In genomic region chr6:75334266-75335040, GRCh38 we compare ENCODE assay signal across 9 cellular contexts. TPM values are rescaled to one million over a fixed set of nuclear protein-coding genes. Genes with fewer than 3 reads are reported as not detected.
DNase-seq lines count a peak whose midpoint lies in the region; ATAC-seq and TF ChIP-seq lines count a peak whose summit lies in the region.
"Had no signal": no experiment of that assay in that cellular context is flagged by ENCODE, and none has a peak within 500 bp of the region (broad histone marks: within the 10 kb centered on the region; RNA-seq: fewer than 3 reads in every experiment).

No MANE protein-coding gene starts in this region.

- H3K27ac ChIP-seq in SK-N-SH (ENCODE audit: low read depth in 2 of 2, low read length in 1 of 2) (no peak overlapping the region), uterus (peak overlapping the region; percentile 64 to 66)

- POLR2A ChIA-PET in SK-N-SH (lab: Yijun Ruan, JAX): no interaction called here

- H3K27me3 ChIP-seq in SK-N-SH (ENCODE audit: insufficient read depth) (no peaks in the 10 kb centered on the region), uterus (no peaks in the 10 kb centered on the region)

- peaks cover 2 to 8% of the 10 kb centered on the region in 2 experiments for H3K4me1 ChIP-seq in SK-N-SH (ENCODE audit: control insufficient read depth in 1 of 2, insufficient read depth in 2 of 2, low read depth in 1 of 2, low read length in 1 of 2)
- no peaks in the 10 kb centered on the region for H3K4me1 ChIP-seq in uterus

- no peaks in the 10 kb centered on the region for H3K9me2 ChIP-seq in SK-N-SH

- WGBS in SK-N-SH (ENCODE audit: low lambda C conversion rate): 82% methylated on average over 4 of the region's 4 CpGs

- CTCF ChIA-PET in SK-N-SH (lab: Yijun Ruan, JAX): interaction anchor here (0.6 to 1.4 kb wide), 4 partner anchors 16 to 193 kb away, joined by 3 read pairs; no protein-coding TSS in a partner anchor

- H3K36me3 ChIP-seq in SK-N-SH (replicated peaks in 1 of 2; ENCODE audit: control insufficient read depth in 1 of 2, insufficient read depth in 2 of 2, low read length in 1 of 2): no peaks in the 10 kb centered on the region
- no peaks in the 10 kb centered on the region for H3K36me3 ChIP-seq in uterus

- no peak overlapping the region for H3K4me3 ChIP-seq in SK-N-SH (ENCODE audit: low read depth in 2 of 2, low read length in 1 of 2)
- no peak overlapping the region for H3K4me3 ChIP-seq in uterus

- no peaks in the 10 kb centered on the region for H4K20me1 ChIP-seq in SK-N-SH (ENCODE audit: insufficient read depth)

- DNase-seq in SK-N-SH: no peak
- peak; percentile 67 for DNase-seq in ecto neural progenitor cell (ENCODE audit: low spot score)
- DNase-seq in kidney glomerular epithelial cell (lab: John Stamatoyannopoulos, UW): peak; percentile 41
- DNase-seq in uterus: peak in 1 of 2 donors; percentile 42
- DNase-seq in activated effector memory CD4-positive, alpha-beta T cell treated with anti-CD3 and anti-CD28 coated beads, Interleukin-2, amount 50 U/mL, for 16 hours: no peak
- DNase-seq in NCI-H226: no peak
- DNase-seq: activated T-cell treated with anti-CD3 and anti-CD28 coated beads, Interleukin-2, amount 50 U/mL, for 4 hours had no signal

- no peak for TF ChIP-seq POLR2A in uterus (IDR thresholded peaks at IDR 0.05)

- H2AFZ ChIP-seq in SK-N-SH (ENCODE audit: low read depth): no peak overlapping the region; the same call in 1 of the 2 replicates

- no peaks in the 10 kb centered on the region for H3K79me2 ChIP-seq in SK-N-SH (ENCODE audit: insufficient read depth)

- ATAC-seq in SK-N-SH treated with all-trans-retinoic acid at 6 μM for 48 hours (peak; percentile 79), GM19351 (IDR thresholded peaks at IDR 0.05; ENCODE audit: unreplicated experiment) (no peak)
- ATAC-seq: activated T-cell treated with anti-CD3 and anti-CD28 coated beads, Interleukin-2, amount 50 U/mL, for 4 hours had no signal

- TF ChIP-seq CTCF in SK-N-SH (IDR thresholded peaks at IDR 0.05) (no peak), uterus (IDR thresholded peaks at IDR 0.05) (no peak)

- TF ChIP-seq EP300 in SK-N-SH (IDR thresholded peaks at IDR 0.05; ENCODE audit: borderline replicate concordance in 1 of 2, low read depth in 1 of 2, low read length in 1 of 2): no peak

- H3K4me2 ChIP-seq in SK-N-SH: no peak overlapping the region

- intact Hi-C loops in uterus (cut with DNase I; ENCODE audit: low total_unique reads): no loop called here

- H3F3A ChIP-seq in SK-N-SH (replicated peaks; ENCODE audit: insufficient read depth): no peaks in the 10 kb centered on the region

- H3K9ac ChIP-seq in SK-N-SH: no peak overlapping the region

- TF ChIP-seq RAD21 in SK-N-SH (IDR thresholded peaks at IDR 0.05; ENCODE audit: low read length): no peak

- no peaks in the 10 kb centered on the region for H3K9me3 ChIP-seq in SK-N-SH
- no peaks in the 10 kb centered on the region for H3K9me3 ChIP-seq in uterus

TF ChIP-seq in SK-N-SH treated with all-trans-retinoic acid at 6 μM for 48 hours, 23 proteins besides CTCF, POLR2A, EP300 and RAD21:
- TF ChIP-seq CREB5 (CRISPR knock-in tag; IDR thresholded peaks at IDR 0.05; ENCODE audit: low read depth) (peak; percentile 66; the same call in 1 of the 2 replicates), ZNF8 (CRISPR knock-in tag; IDR thresholded peaks at IDR 0.05) (no peak), PATZ1 (CRISPR knock-in tag; IDR thresholded peaks at IDR 0.05; ENCODE audit: borderline replicate concordance) (0 out of 2 replicates have a peak, but pooled peaks have one; percentile 32)
TF ChIP-seq in SK-N-SH treated with all-trans-retinoic acid at 6 μM for 48 hours: peak in this region for 2.

TF ChIP-seq in SK-N-SH, 30 proteins besides CTCF, POLR2A, EP300 and RAD21:
- TF ChIP-seq NFIC (IDR thresholded peaks at IDR 0.05; ENCODE audit: borderline replicate concordance) (no peak), SIN3A (IDR thresholded peaks at IDR 0.05; ENCODE audit: borderline replicate concordance, low read depth, low read length) (no peak), JUND (IDR thresholded peaks at IDR 0.05) (no peak), ELF1 (IDR thresholded peaks at IDR 0.05) (no peak), TEAD4 (IDR thresholded peaks at IDR 0.05; ENCODE audit: borderline replicate concordance, insufficient read depth) (no peak), SMC3 (IDR thresholded peaks at IDR 0.05; ENCODE audit: low read depth, low read length) (no peak)

RNA-seq across cellular contexts. Expression of gene TMEM30A, which starts 49.9 kb away (rescaled TPM):
- 22.8 and 27.3 TPM in 2 replicates for polyA plus RNA-seq in SK-N-SH (2012; rRNA removed)
- polyA plus RNA-seq in SK-N-SH (2012; cell fraction: cytosol; rRNA removed): 42.4 and 58.3 TPM in 2 replicates
- polyA plus RNA-seq in SK-N-SH (2012; cell fraction: nucleus; rRNA removed): 10.3 and 19.1 TPM in 2 replicates
- total RNA-seq in uterus: 100 to 1,000 TPM in 2 of 4 donors, 10 to 100 TPM in 2; 71.0 to 194 (median 125) TPM

Comparison
In these comparisons a context has a peak if more than half of its experiments do, and no peak if none do; other contexts are left out.
1. DNase-seq: peak in ecto neural progenitor cell (single experiment) and kidney glomerular epithelial cell (single experiment); none in SK-N-SH (single experiment), activated effector memory CD4-positive, alpha-beta T cell treated with anti-CD3 and anti-CD28 coated beads, Interleukin-2, amount 50 U/mL, for 16 hours (single experiment) and NCI-H226 (single experiment).
2. H3K27ac ChIP-seq: peak in uterus (2 of 2); none in SK-N-SH (0 of 2).